In the genomic region with DNA sequence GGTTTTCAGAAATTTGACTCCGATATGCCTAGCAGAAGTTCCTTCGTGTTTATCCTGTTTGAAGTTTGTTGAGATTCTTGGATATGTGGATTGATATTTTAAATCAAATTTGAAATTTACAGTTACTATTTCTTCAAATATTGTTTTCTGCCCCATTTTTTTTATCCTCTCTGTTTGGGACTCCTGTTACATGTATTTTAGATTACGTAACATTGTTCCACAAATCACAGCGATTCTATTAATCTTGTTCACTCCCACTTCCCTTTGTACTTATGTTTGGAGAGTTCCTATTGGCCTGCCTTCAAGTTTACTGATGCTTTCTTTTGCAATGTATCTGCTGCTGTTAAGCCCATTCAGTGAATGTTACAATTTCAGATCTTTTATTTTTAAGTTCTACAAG, we compare ENCODE assay signal across 34 cellular contexts.
A peak's percentile ranks its signal among the peaks of the same experiment; 100 is the strongest.
DNase-seq lines count a peak whose midpoint lies in the region; ATAC-seq, FAIRE-seq and TF ChIP-seq lines count a peak whose summit lies in the region.
"Had no signal": no experiment of that assay in that cellular context is flagged by ENCODE, and none has a peak within 500 bp of the region (broad histone marks: within the 10 kb centered on the region; RNA-seq: fewer than 3 reads in every experiment).

No MANE protein-coding gene starts in this region.

- TF ChIP-seq RAD21 in A549 (conservative IDR thresholded peaks at IDR 0.05 in 1 of 2, IDR thresholded peaks at IDR 0.05 in 1 of 2), result no peak

- H3K9me3 ChIP-seq in A549 (peaks cover 24% of the 10 kb centered on the region), A673 (ENCODE audit: low read depth, low read length, poor library complexity, severe bottlenecking) (peaks cover 16% of the 10 kb centered on the region)
- H3K9me3 ChIP-seq: colonic mucosa had no signal

- TF ChIP-seq POLR2A in A549 (IDR thresholded peaks at IDR 0.05; ENCODE audit: low read length), result no peak

- peak; percentile 43 for FAIRE-seq in A549 (lab: Jason Lieb, UNC)
- FAIRE-seq: bronchial epithelial cell, GM18507, HTR-8/SVneo had no signal

- no peaks in the 10 kb centered on the region for H3K4me1 ChIP-seq in A549
- peaks cover 17% of the 10 kb centered on the region for H3K4me1 ChIP-seq in A673 (ENCODE audit: insufficient read depth, low read length, poor library complexity, severe bottlenecking)
- H3K4me1 ChIP-seq: colonic mucosa, psoas muscle, transverse colon had no signal

- ATAC-seq in A549 (no peak), GM21390 (IDR thresholded peaks at IDR 0.05; ENCODE audit: unreplicated experiment) (no peak)
- ATAC-seq: activated CD4-positive, CD25-positive, alpha-beta regulatory T cell treated with anti-CD3 and anti-CD28 coated beads, Interleukin-2, amount 50 U/mL, for 24 hours; activated CD8-positive, alpha-beta memory T cell treated with anti-CD3 and anti-CD28 coated beads, Interleukin-2, amount 10 ng/mL, durations not matched to agents 7 days and 5 days; left cardiac atrium; natural killer cell treated with Interleukin-12 subunit alpha and Interleukin-12 subunit beta and Interleukin-15 and Interleukin-18, amount 100 ng/mL, for 72 hours; psoas muscle had no signal

- H3K27ac ChIP-seq in A549, result no peak overlapping the region
- no peak overlapping the region for H3K27ac ChIP-seq in A673 (ENCODE audit: low read depth, low read length, poor library complexity, severe bottlenecking)
- H3K27ac ChIP-seq: C4-2B, colonic mucosa, psoas muscle, sigmoid colon, transverse colon had no signal

- intact Hi-C loops in A673 (cut with micrococcal nuclease; ENCODE audit: unreplicated experiment), result no loop called here

- H3K4me3 Mint-ChIP-seq in osteocyte (ENCODE audit: unreplicated experiment), result no peak overlapping the region
- H3K4me3 Mint-ChIP-seq: activated CD8-positive, alpha-beta memory T cell treated with anti-CD3 and anti-CD28 coated beads, Interleukin-2, amount 10 ng/mL, durations not matched to agents 7 days and 5 days; activated naive CD4-positive, alpha-beta T cell treated with anti-CD3 and anti-CD28 coated beads for 36 hours; activated T-helper 1 cell treated with anti-CD3 and anti-CD28 coated beads, Interleukin-12 subunit alpha, Interleukin-12 subunit beta, Interleukin-2, Interleukin-4 antibody, amounts not matched to agents 30 ng/mL and 10 ng/mL and 1 ng/mL, durations not matched to agents 14 hours and 24 hours and 36 hours; HFFc6; natural killer cell treated with Interleukin-12 subunit alpha and Interleukin-12 subunit beta and Interleukin-15 and Interleukin-18, amount 100 ng/mL, for 72 hours had no signal

- H3K27ac Mint-ChIP-seq in osteocyte (ENCODE audit: unreplicated experiment), result no peak overlapping the region
- H3K27ac Mint-ChIP-seq: activated CD8-positive, alpha-beta memory T cell treated with anti-CD3 and anti-CD28 coated beads, Interleukin-2, amount 10 ng/mL, durations not matched to agents 7 days and 5 days; activated naive CD4-positive, alpha-beta T cell treated with anti-CD3 and anti-CD28 coated beads for 36 hours; activated T-helper 1 cell treated with anti-CD3 and anti-CD28 coated beads, Interleukin-12 subunit alpha, Interleukin-12 subunit beta, Interleukin-2, Interleukin-4 antibody, amounts not matched to agents 30 ng/mL and 10 ng/mL and 1 ng/mL, durations not matched to agents 14 hours and 24 hours and 36 hours; HFFc6; natural killer cell treated with Interleukin-12 subunit alpha and Interleukin-12 subunit beta and Interleukin-15 and Interleukin-18, amount 100 ng/mL, for 72 hours had no signal

- H3K27me3 ChIP-seq in A673 (replicated peaks; ENCODE audit: insufficient read depth, low read depth, low read length, poor library complexity), result no peaks in the 10 kb centered on the region
- H3K27me3 ChIP-seq: colonic mucosa, sigmoid colon had no signal

- H3K9me3 Mint-ChIP-seq in osteocyte (ENCODE audit: unreplicated experiment), result peaks cover 14% of the 10 kb centered on the region

- no peak for TF ChIP-seq EP300 in A549 (IDR thresholded peaks at IDR 0.05)

- no peak for TF ChIP-seq CTCF in A549 (IDR thresholded peaks at IDR 0.05)
- TF ChIP-seq CTCF in A673 (conservative IDR thresholded peaks at IDR 0.05; ENCODE audit: low read depth, low read length), result no peak
- TF ChIP-seq CTCF in fibroblast of mammary gland (conservative IDR thresholded peaks at IDR 0.05; ENCODE audit: control insufficient read depth, insufficient read depth, low read depth, low read length), result no peak
- TF ChIP-seq CTCF in osteocyte (IDR thresholded peaks at IDR 0.05), result no peak

- no peaks in the 10 kb centered on the region for H3K4me1 Mint-ChIP-seq in osteocyte (ENCODE audit: unreplicated experiment)

- no peaks in the 10 kb centered on the region for H3K36me3 ChIP-seq in A673 (ENCODE audit: insufficient read depth, low read length, poor library complexity, severe bottlenecking)
- H3K36me3 ChIP-seq: colonic mucosa, MG63, sigmoid colon, transverse colon had no signal

- H3K36me3 Mint-ChIP-seq in osteocyte (ENCODE audit: unreplicated experiment), result no peaks in the 10 kb centered on the region

- no peak for DNase-seq in A549 (ENCODE audit: low read depth in 1 of 2, low spot score in 1 of 2)
- peak; percentile 29 for DNase-seq in A673 (ENCODE audit: low spot score)
- peak; percentile 77 for DNase-seq in MV-4-11 (lab: John Stamatoyannopoulos, UW)
- DNase-seq in fibroblast of mammary gland (ENCODE audit: low read depth), result peak; percentile 10
- DNase-seq in NCI-H2029 (lab: John Stamatoyannopoulos, UW), result no peak
- no peak for DNase-seq in osteocyte (ENCODE audit: extremely low spot score, unreplicated experiment)
- DNase-seq: activated CD4-positive, alpha-beta T cell treated with anti-CD3 and anti-CD28 coated beads, Interleukin-2, amount 50 U/mL, for 4 hours; activated CD8-positive, alpha-beta memory T cell treated with anti-CD3 and anti-CD28 coated beads, Interleukin-2, amount 10 ng/mL, durations not matched to agents 7 days and 5 days; activated naive CD4-positive, alpha-beta T cell treated with anti-CD3 and anti-CD28 coated beads for 36 hours; colonic mucosa; effector CD4-positive, alpha-beta T cell; GOT3; HFFc6; hypothalamus; KBM-7; left cardiac atrium; MG63; NCI-H1417 treated with DMSO at 0.1 percent for 48 hours; NCI-H2081 treated with DMSO at 0.1 percent for 48 hours; NCI-H345; occipital lobe; psoas muscle; sigmoid colon; stimulated activated CD4-positive, alpha-beta T cell treated with anti-CD3 and anti-CD28 coated beads, Interleukin-4, amount 100 ng/mL, for 24 hours; T-helper 1 cell; transverse colon had no signal

- no peak overlapping the region for H3K4me2 ChIP-seq in A549

- no TSS peak for BruUV-seq in A673 (replicated peaks; lab: Mats Ljungman, UMichigan)

- H3K27me3 Mint-ChIP-seq in osteocyte (ENCODE audit: unreplicated experiment), result peaks cover 30% of the 10 kb centered on the region
- H3K27me3 Mint-ChIP-seq: activated CD8-positive, alpha-beta memory T cell treated with anti-CD3 and anti-CD28 coated beads, Interleukin-2, amount 10 ng/mL, durations not matched to agents 7 days and 5 days; natural killer cell treated with Interleukin-12 subunit alpha and Interleukin-12 subunit beta and Interleukin-15 and Interleukin-18, amount 100 ng/mL, for 72 hours had no signal

- H3K4me3 ChIP-seq in A549 (no peak overlapping the region), A673 (ENCODE audit: low read depth, low read length, poor library complexity, severe bottlenecking) (no peak overlapping the region), fibroblast of mammary gland (ENCODE audit: control insufficient read depth, low read depth, low read length) (no peak overlapping the region)
- H3K4me3 ChIP-seq: colonic mucosa, MG63, psoas muscle, sigmoid colon, transverse colon had no signal

- WGBS in A549 (ENCODE audit: missing lambda C conversion rate), result 63% methylated on average over 4 of the region's 4 CpGs

- POLR2A ChIA-PET in A549 (lab: Yijun Ruan, JAX), result no interaction called here
- POLR2A ChIA-PET in A673 (lab: Charles Lee; ENCODE audit: low non-redundant PET), result no interaction called here

- CTCF ChIA-PET in A549 (lab: Yijun Ruan, JAX), result interaction anchor here (0.8 to 1.7 kb wide), 2 partner anchors 128 to 357 kb away, joined by 3 to 5 read pairs; no protein-coding TSS in a partner anchor
- CTCF ChIA-PET in A673 (lab: Charles Lee), result no interaction called here

TF ChIP-seq in A549, 52 proteins besides CTCF, POLR2A, EP300 and RAD21:
- TF ChIP-seq RCOR1 (IDR thresholded peaks at IDR 0.05; ENCODE audit: low read depth, low read length) (no peak), CEBPB (IDR thresholded peaks at IDR 0.05) (peak in 1 of 2 experiments; percentile 9; a peak in 1 of 4 replicates)

Comparison
In these comparisons a context has a peak if more than half of its experiments do, and no peak if none do; other contexts are left out.
1. DNase-seq: peak in A673 (single experiment), MV-4-11 (single experiment) and fibroblast of mammary gland (single experiment); none in A549 (0 of 2), NCI-H2029 (single experiment) and osteocyte (single experiment).